2 cellular contexts compared by ENCODE assay signal in genomic region chr11:45832835-45833446, GRCh38.
TF ChIP-seq lines count a peak whose summit lies in the region.

No MANE protein-coding gene starts in this region.

TF ChIP-seq in HepG2, 621 proteins besides CTCF, POLR2A, EP300 and RAD21:
- TF ChIP-seq ZNF768 (CRISPR knock-in tag; IDR thresholded peaks at IDR 0.05) (peak; percentile 36; the same call in 1 of the 2 replicates), ZNF660 (CRISPR knock-in tag; IDR thresholded peaks at IDR 0.05; ENCODE audit: borderline replicate concordance, low read depth) (no peak), ZNF614 (CRISPR knock-in tag; IDR thresholded peaks at IDR 0.05; ENCODE audit: borderline replicate concordance) (no peak)

TF ChIP-seq in WTC11, 78 proteins besides CTCF, POLR2A, EP300 and RAD21:
- TF ChIP-seq ZNF138 (CRISPR knock-in tag; conservative IDR thresholded peaks at IDR 0.05) (no peak), GTF2I (CRISPR knock-in tag; conservative IDR thresholded peaks at IDR 0.05) (0 out of 2 replicates have a peak, but pooled peaks have one; percentile 33), CBFB (CRISPR knock-in tag; IDR thresholded peaks at IDR 0.05; ENCODE audit: low read depth) (no peak), ZNF232 (CRISPR knock-in tag; IDR thresholded peaks at IDR 0.05) (no peak), USF2 (CRISPR knock-in tag; IDR thresholded peaks at IDR 0.05) (no peak), AFF4 (CRISPR knock-in tag; IDR thresholded peaks at IDR 0.05; ENCODE audit: borderline replicate concordance) (no peak), EMX1 (CRISPR knock-in tag; IDR thresholded peaks at IDR 0.05) (no peak)
